24 cellular contexts compared by ENCODE assay signal in genomic region chr20:40811004-40811403, GRCh38.
"Had no signal": no experiment of that assay in that cellular context is flagged by ENCODE, and none has a peak within 500 bp of the region (broad histone marks: within the 10 kb centered on the region; RNA-seq: fewer than 3 reads in every experiment).

No MANE protein-coding gene starts in this region.

- H3K4me1 ChIP-seq: esophagus muscularis mucosa, foreskin keratinocyte, gastroesophageal sphincter, lower lobe of right lung, parathyroid adenoma, prostate gland, spleen, tibial nerve had no signal

- H3K27me3 ChIP-seq: tibial nerve had no signal

- H3K4me3 ChIP-seq: esophagus muscularis mucosa, gastroesophageal sphincter, lower lobe of right lung, prostate gland, skin epidermis, spleen, thoracic aorta, tibial nerve had no signal

- DNase-seq: caudate nucleus; cerebellar nuclear complex; cortex of kidney; foreskin keratinocyte; left ventricle myocardium superior; lower lobe of right lung; naive thymus-derived CD8-positive, alpha-beta T cell; nephron progenitor cell; right cardiac atrium; spleen; stimulated activated CD4-positive, alpha-beta T cell treated with anti-CD3 and anti-CD28 coated beads, Interleukin-4, amount 100 ng/mL, for 4 hours; stimulated activated naive CD8-positive, alpha-beta T cell treated with anti-CD3 and anti-CD28 coated beads, Interleukin-15, Interleukin-2, amounts not matched to agents 100 U/mL and 50 U/mL, for 24 hours; substantia nigra had no signal

- H3K9me3 ChIP-seq: esophagus muscularis mucosa, gastroesophageal sphincter, lower lobe of right lung, neutrophil, prostate gland, spleen, thoracic aorta, tibial nerve had no signal

- ATAC-seq: gastroesophageal sphincter; left ventricle myocardium superior; lower lobe of right lung; naive thymus-derived CD8-positive, alpha-beta T cell; right cardiac atrium; stimulated activated memory B cell treated with anti-CD40 and anti-IgM and Interleukin-4, amounts not matched to agents 10 μg/mL and 1 μg/mL and 100 μg/mL, for 72 hours; stimulated activated naive CD8-positive, alpha-beta T cell treated with anti-CD3 and anti-CD28 coated beads, Interleukin-15, Interleukin-2, amounts not matched to agents 100 U/mL and 50 U/mL, for 24 hours had no signal

- FAIRE-seq: keratinocyte had no signal

- H2AFZ ChIP-seq: parathyroid adenoma had no signal

- H3K9ac ChIP-seq: parathyroid adenoma had no signal

- H3K36me3 ChIP-seq: esophagus muscularis mucosa, gastroesophageal sphincter, lower lobe of right lung, neutrophil, prostate gland, spleen, thoracic aorta, tibial nerve had no signal

- H3K27ac ChIP-seq: epithelial cell of prostate, esophagus muscularis mucosa, foreskin keratinocyte, gastroesophageal sphincter, lower lobe of right lung, neutrophil, parathyroid adenoma, prostate gland, skin epidermis, spleen, thoracic aorta, tibial nerve had no signal
